ENCODE assay signal across 14 cellular contexts in genomic region chr5:95778713-95779426, GRCh38. TPM values are rescaled to one million over a fixed set of nuclear protein-coding genes. Genes with fewer than 3 reads are reported as not detected.
DNase-seq lines count a peak whose midpoint lies in the region; ATAC-seq, FAIRE-seq and TF ChIP-seq lines count a peak whose summit lies in the region.
"Had no signal": no experiment of that assay in that cellular context is flagged by ENCODE, and none has a peak within 500 bp of the region (broad histone marks: within the 10 kb centered on the region; RNA-seq: fewer than 3 reads in every experiment).

No MANE protein-coding gene starts in this region.

- H3K9ac ChIP-seq in K562 (ENCODE audit: insufficient read depth in 1 of 2, low read depth in 2 of 2, low read length in 2 of 2), result peak overlapping the region in 1 of 2 experiments; percentile 38; a peak in 1 of 4 replicates
- H3K9ac ChIP-seq in HepG2 (ENCODE audit: insufficient read depth, low read depth, low read length), result no peak overlapping the region

- H3K4me1 Mint-ChIP-seq in activated CD8-positive, alpha-beta T cell treated with anti-CD3 and anti-CD28 coated beads, Interleukin-2, amount 10 ng/mL, durations not matched to agents 7 days and 5 days (ENCODE audit: low read depth), result peaks cover 31% of the 10 kb centered on the region
- H3K4me1 Mint-ChIP-seq in activated CD8-positive, alpha-beta T cell treated with anti-CD3 and anti-CD28 coated beads for 36 hours (ENCODE audit: low read depth), result peaks cover 3% of the 10 kb centered on the region

- in situ Hi-C loops in K562 (cut with MboI) (loop anchor here (5.0 kb wide), 1 partner anchor 68 kb away; no protein-coding TSS in a partner anchor), HepG2 (cut with HindIII; ENCODE audit: extremely low pct_ligation_motif_present, low pct_unique_long_range_greater_than_20kb) (loop anchor here (5.0 kb wide), 1 partner anchor 68 kb away; no protein-coding TSS in a partner anchor)

- H3K4me3 Mint-ChIP-seq in activated CD8-positive, alpha-beta T cell treated with anti-CD3 and anti-CD28 coated beads, Interleukin-2, amount 10 ng/mL, durations not matched to agents 7 days and 5 days, result no peak overlapping the region
- no peak overlapping the region for H3K4me3 Mint-ChIP-seq in activated CD8-positive, alpha-beta T cell treated with anti-CD3 and anti-CD28 coated beads for 36 hours

- no peaks in the 10 kb centered on the region for H3K9me3 Mint-ChIP-seq in activated CD8-positive, alpha-beta T cell treated with anti-CD3 and anti-CD28 coated beads, Interleukin-2, amount 10 ng/mL, durations not matched to agents 7 days and 5 days (ENCODE audit: insufficient read depth)
- no peaks in the 10 kb centered on the region for H3K9me3 Mint-ChIP-seq in activated CD8-positive, alpha-beta T cell treated with anti-CD3 and anti-CD28 coated beads for 36 hours

- POLR2A ChIA-PET in activated CD8-positive, alpha-beta T cell treated with anti-CD3 and anti-CD28 coated beads, Interleukin-2, amount 10 ng/mL, durations not matched to agents 7 days and 5 days (lab: Charles Lee), result no interaction called here
- POLR2A ChIA-PET in activated CD8-positive, alpha-beta T cell treated with anti-CD3 and anti-CD28 coated beads for 36 hours (lab: Charles Lee), result interaction anchor here (1.1 kb wide), 1 partner anchor 64 kb away, joined by 3 read pairs; no protein-coding TSS in a partner anchor
- POLR2A ChIA-PET in K562 (lab: Yijun Ruan, JAX), result interaction anchor here (0.7 to 2.3 kb wide), 3 partner anchors 8 to 48 kb away, joined by 3 to 7 read pairs (median 4); partner anchors contain the start of gene RHOBTB3
- POLR2A ChIA-PET in HepG2 (lab: Yijun Ruan, JAX), result no interaction called here

- CTCF ChIA-PET in activated CD8-positive, alpha-beta T cell treated with anti-CD3 and anti-CD28 coated beads, Interleukin-2, amount 10 ng/mL, durations not matched to agents 7 days and 5 days (lab: Charles Lee), result interaction anchor here (0.7 to 13.1 kb wide), 10 partner anchors 9 to 135 kb away, joined by 3 to 536 read pairs (median 10); partner anchors contain the start of genes GLRX and RFESD
- CTCF ChIA-PET in activated CD8-positive, alpha-beta T cell treated with anti-CD3 and anti-CD28 coated beads for 36 hours (lab: Charles Lee), result interaction anchor here (0.8 to 15.6 kb wide), 3 partner anchors 18 to 115 kb away, joined by 3 to 628 read pairs (median 22); no protein-coding TSS in a partner anchor
- CTCF ChIA-PET in K562 (lab: Yijun Ruan, JAX; ENCODE audit: low intra/inter-chr PET ratio) (interaction anchor here (4.3 kb wide), 1 partner anchor 68 kb away, joined by 63 read pairs; no protein-coding TSS in a partner anchor), HepG2 (lab: Yijun Ruan, JAX; ENCODE audit: low intra/inter-chr PET ratio, low total read pairs) (no interaction called here)

- intact Hi-C loops in activated CD8-positive, alpha-beta T cell treated with anti-CD3 and anti-CD28 coated beads for 36 hours (cut with micrococcal nuclease), result no loop called here
- intact Hi-C loops in K562 (cut with micrococcal nuclease), result no loop called here
- intact Hi-C loops in HepG2 (cut with micrococcal nuclease; ENCODE audit: unreplicated experiment), result no loop called here

- H3K4me2 ChIP-seq in K562 (ENCODE audit: insufficient read depth, low read length) (no peak overlapping the region), HepG2 (ENCODE audit: low read depth, low read length) (no peak overlapping the region)

- TF ChIP-seq POLR2A in K562 (conservative IDR thresholded peaks at IDR 0.05), result no peak
- no peak for TF ChIP-seq POLR2A in HepG2 (IDR thresholded peaks at IDR 0.05; ENCODE audit: insufficient read depth in 1 of 2, low read depth in 2 of 2, low read length in 2 of 2)

- H3K27ac ChIP-seq in K562 (ENCODE audit: extremely low read depth, low read depth, low read length) (no peak overlapping the region), muscle layer of duodenum (ENCODE audit: low read length) (peak overlapping the region; percentile 27), thoracic aorta (peak overlapping the region; percentile 49 to 55), HepG2 (ENCODE audit: extremely low read length, insufficient read depth, low read length) (no peak overlapping the region)

- H3K27me3 ChIP-seq in K562 (ENCODE audit: control insufficient read depth in 2 of 2, insufficient read depth in 2 of 2, low read length in 2 of 2) (no peaks in the 10 kb centered on the region), muscle layer of duodenum (ENCODE audit: low read depth, low read length) (no peaks in the 10 kb centered on the region), thoracic aorta (replicated peaks; ENCODE audit: insufficient read depth) (no peaks in the 10 kb centered on the region), HepG2 (ENCODE audit: control insufficient read depth in 1 of 2, insufficient read depth in 2 of 2, low read length in 2 of 2) (no peaks in the 10 kb centered on the region)
- H3K27me3 ChIP-seq: tibial nerve had no signal

- H3K36me3 ChIP-seq in K562 (ENCODE audit: control insufficient read depth, insufficient read depth, low read length) (peaks cover 83% of the 10 kb centered on the region), muscle layer of duodenum (ENCODE audit: control insufficient read depth in 1 of 2, insufficient read depth in 2 of 2, low read length in 2 of 2) (no peaks in the 10 kb centered on the region), thoracic aorta (no peaks in the 10 kb centered on the region), HepG2 (replicated peaks in 1 of 2; ENCODE audit: control insufficient read depth in 1 of 2, insufficient read depth in 2 of 2, low read length in 2 of 2) (peaks cover 1 to 6% of the 10 kb centered on the region in 2 experiments; a peak in 2 of 5 replicates)

- no peak for TF ChIP-seq RAD21 in K562 (CRISPR knock-in tag; conservative IDR thresholded peaks at IDR 0.05 in 1 of 2, IDR thresholded peaks at IDR 0.05 in 1 of 2)
- no peak for TF ChIP-seq RAD21 in HepG2 (CRISPR knock-in tag; IDR thresholded peaks at IDR 0.05)

- H4K20me1 ChIP-seq in K562 (replicated peaks; ENCODE audit: control insufficient read depth, insufficient read depth, low read length) (no peaks in the 10 kb centered on the region), HepG2 (ENCODE audit: insufficient read depth, low read length) (no peaks in the 10 kb centered on the region)

- H3K79me2 ChIP-seq in K562 (ENCODE audit: control insufficient read depth, insufficient read depth, low read length) (peaks cover 6% of the 10 kb centered on the region; the same call in 1 of the 3 replicates), HepG2 (ENCODE audit: insufficient read depth, low read length) (no peaks in the 10 kb centered on the region)

- H3K4me1 ChIP-seq in K562 (replicated peaks in 1 of 2; ENCODE audit: control insufficient read depth in 2 of 2, insufficient read depth in 2 of 2, low read length in 2 of 2), result no peaks in the 10 kb centered on the region; a peak in 2 of 5 replicates
- peaks cover 0 to 19% of the 10 kb centered on the region in 2 donors for H3K4me1 ChIP-seq in muscle layer of duodenum (ENCODE audit: control insufficient read depth in 1 of 2, insufficient read depth in 2 of 2, low read length in 2 of 2)
- H3K4me1 ChIP-seq in thoracic aorta (ENCODE audit: control insufficient read depth in 1 of 2, low read depth in 2 of 2), result peaks cover 6 to 25% of the 10 kb centered on the region in 2 donors
- peaks cover 7% of the 10 kb centered on the region for H3K4me1 ChIP-seq in HepG2 (ENCODE audit: insufficient read depth, low read length)

- no peaks in the 10 kb centered on the region for H3K36me3 Mint-ChIP-seq in activated CD8-positive, alpha-beta T cell treated with anti-CD3 and anti-CD28 coated beads, Interleukin-2, amount 10 ng/mL, durations not matched to agents 7 days and 5 days (ENCODE audit: low read depth)
- no peaks in the 10 kb centered on the region for H3K36me3 Mint-ChIP-seq in activated CD8-positive, alpha-beta T cell treated with anti-CD3 and anti-CD28 coated beads for 36 hours (ENCODE audit: low read depth)

- no peak overlapping the region for H2AFZ ChIP-seq in K562 (ENCODE audit: low read depth, low read length)
- no peak overlapping the region for H2AFZ ChIP-seq in HepG2 (ENCODE audit: low read length)

- 82% methylated on average over 7 of the region's 7 CpGs for WGBS in K562 (ENCODE audit: insufficient coverage, low coverage, missing lambda C conversion rate)
- WGBS in HepG2 (ENCODE audit: low lambda C conversion rate), result 93% methylated on average over 7 of the region's 7 CpGs

- no peak for TF ChIP-seq CTCF in activated CD8-positive, alpha-beta T cell treated with anti-CD3 and anti-CD28 coated beads for 36 hours (IDR thresholded peaks at IDR 0.05)
- no peak for TF ChIP-seq CTCF in K562 (IDR thresholded peaks at IDR 0.05 in 2 of 3, conservative IDR thresholded peaks at IDR 0.05 in 1 of 3; ENCODE audit: insufficient read depth in 2 of 3, low read depth in 1 of 3, low read length in 3 of 3)
- TF ChIP-seq CTCF in thoracic aorta (IDR thresholded peaks at IDR 0.05), result no peak
- TF ChIP-seq CTCF in HepG2 (CRISPR knock-in tag; IDR thresholded peaks at IDR 0.05), result no peak

- no peak overlapping the region for H3K4me3 ChIP-seq in K562
- no peak overlapping the region for H3K4me3 ChIP-seq in muscle layer of duodenum (ENCODE audit: low read depth in 1 of 2, low read length in 2 of 2)
- no peak overlapping the region for H3K4me3 ChIP-seq in thoracic aorta
- H3K4me3 ChIP-seq in HepG2 (replicated peaks in 1 of 3; ENCODE audit: insufficient read depth in 1 of 3, low read depth in 2 of 3, low read length in 3 of 3), result no peak overlapping the region
- H3K4me3 ChIP-seq: tibial nerve had no signal

- H3K9me3 ChIP-seq in K562 (replicated peaks; ENCODE audit: control insufficient read depth, insufficient read depth, low read depth, low read length), result no peaks in the 10 kb centered on the region
- H3K9me3 ChIP-seq in muscle layer of duodenum (ENCODE audit: control insufficient read depth in 1 of 2, low read length in 2 of 2), result no peaks in the 10 kb centered on the region
- no peaks in the 10 kb centered on the region for H3K9me3 ChIP-seq in thoracic aorta
- H3K9me3 ChIP-seq in HepG2 (ENCODE audit: low read length), result no peaks in the 10 kb centered on the region
- H3K9me3 ChIP-seq: tibial nerve had no signal

- H3K9me1 ChIP-seq in K562 (ENCODE audit: control insufficient read depth, insufficient read depth, low read length), result no peaks in the 10 kb centered on the region

- peak; percentile 42 for ATAC-seq in activated CD8-positive, alpha-beta T cell treated with anti-CD3 and anti-CD28 coated beads, Interleukin-2, amount 10 ng/mL, durations not matched to agents 7 days and 5 days
- no peak for ATAC-seq in activated CD8-positive, alpha-beta T cell treated with anti-CD3 and anti-CD28 coated beads for 36 hours
- ATAC-seq in K562 (no peak), thoracic aorta (ENCODE audit: insufficient number of reproducible peaks, low FRiP score, low read depth) (no peak), HepG2 (no peak), GM21526 (IDR thresholded peaks at IDR 0.05; ENCODE audit: low FRiP score, unreplicated experiment) (no peak), GM19023 (IDR thresholded peaks at IDR 0.05; ENCODE audit: unreplicated experiment) (no peak)

- peak overlapping the region; percentile 59 for H3K27ac Mint-ChIP-seq in activated CD8-positive, alpha-beta T cell treated with anti-CD3 and anti-CD28 coated beads, Interleukin-2, amount 10 ng/mL, durations not matched to agents 7 days and 5 days
- H3K27ac Mint-ChIP-seq in activated CD8-positive, alpha-beta T cell treated with anti-CD3 and anti-CD28 coated beads for 36 hours, result no peak overlapping the region

- no peak for FAIRE-seq in K562 (lab: Jason Lieb, UNC)
- no peak for FAIRE-seq in HepG2 (lab: Jason Lieb, UNC)
- FAIRE-seq: islet of Langerhans had no signal

- no peaks in the 10 kb centered on the region for H3K27me3 Mint-ChIP-seq in activated CD8-positive, alpha-beta T cell treated with anti-CD3 and anti-CD28 coated beads, Interleukin-2, amount 10 ng/mL, durations not matched to agents 7 days and 5 days (ENCODE audit: low read depth)
- peaks cover 2% of the 10 kb centered on the region for H3K27me3 Mint-ChIP-seq in activated CD8-positive, alpha-beta T cell treated with anti-CD3 and anti-CD28 coated beads for 36 hours

- no TSS peak for BruUV-seq in K562 (replicated peaks; lab: Mats Ljungman, UMichigan)
- no TSS peak for BruUV-seq in HepG2 (replicated peaks; lab: Mats Ljungman, UMichigan)

- DNase-seq in activated CD8-positive, alpha-beta T cell treated with anti-CD3 and anti-CD28 coated beads, Interleukin-2, amount 10 ng/mL, durations not matched to agents 7 days and 5 days, result no peak
- no peak for DNase-seq in activated CD8-positive, alpha-beta T cell treated with anti-CD3 and anti-CD28 coated beads for 36 hours
- DNase-seq in K562 (ENCODE audit: extremely low read depth in 1 of 4, low spot score in 3 of 4) (no peak), thoracic aorta (ENCODE audit: low spot score) (no peak), HepG2 (ENCODE audit: low spot score) (no peak)
- DNase-seq: ACHN, KG1, NCI-H2029, NCI-H748 treated with DMSO at 0.1 percent for 48 hours had no signal

- TF ChIP-seq EP300 in K562 (IDR thresholded peaks at IDR 0.05; ENCODE audit: low read length) (no peak), HepG2 (IDR thresholded peaks at IDR 0.05; ENCODE audit: low read depth in 2 of 2, low read length in 2 of 2) (no peak), HepG2 (CRISPR knock-in tag; IDR thresholded peaks at IDR 0.05; ENCODE audit: borderline replicate concordance) (no peak)

RNA-seq across cellular contexts. Expression of gene GLRX, which starts 43.7 kb away (rescaled TPM):
- total RNA-seq in activated CD8-positive, alpha-beta T cell treated with anti-CD3 and anti-CD28 coated beads, Interleukin-2, amount 10 ng/mL, durations not matched to agents 7 days and 5 days, result 10 to 100 TPM; 65.4 to 67.4 TPM
- total RNA-seq in activated CD8-positive, alpha-beta T cell treated with anti-CD3 and anti-CD28 coated beads for 36 hours, result 10 to 100 TPM; 28.4 to 32.6 TPM
- total RNA-seq in K562 (2011; cell fraction: chromatin; rRNA removed; ENCODE audit: low replicate concordance), result 4.8 and 5.3 TPM in 2 replicates
- total RNA-seq in K562 (2011; cell fraction: nucleolus; rRNA removed), result 5.4 and 6.7 TPM in 2 replicates
- 4.9 and 5.2 TPM in 2 replicates for total RNA-seq in K562 (2011; cell fraction: nucleoplasm; rRNA removed)
- 3.3 and 3.6 TPM in 2 replicates for total RNA-seq in K562 (2014; rRNA removed)
- 2.0 and 2.3 TPM in 2 replicates for total RNA-seq in K562 (2014; rRNA removed; fragmentation: Illumina TruSeq; extraction: Trizol)
- total RNA-seq in K562 (2015; rRNA removed; fragmentation: Illumina TruSeq; extraction: Trizol), result 3.1 and 3.6 TPM in 2 replicates
- total RNA-seq in K562 (2021), result 2.9 and 4.4 TPM in 2 replicates
- polyA plus RNA-seq in K562 (2011; rRNA removed), result 6.2 and 7.3 TPM in 2 replicates
- 2.5 and 4.4 TPM in 2 replicates for polyA plus RNA-seq in K562 (2011; cell fraction: cytosol; rRNA removed)
- polyA plus RNA-seq in K562 (2011; cell fraction: nucleus; rRNA removed), result 2.8 and 5.8 TPM in 2 replicates
- 13.4 and 13.6 TPM in 2 replicates for polyA plus RNA-seq in K562 (2012)
- 4.6 and 6.4 TPM in 2 replicates for polyA plus RNA-seq in K562 (2014; fragmentation: Illumina TruSeq; extraction: Trizol)
- polyA plus RNA-seq in K562 (2014; fragmentation: Nextera tagmentation; extraction: Ambion mirVana), result 10 to 100 TPM; 10.5 to 11.2 TPM
- polyA plus RNA-seq in K562 (2014; rRNA removed), result 4.9 and 11.1 TPM in 2 replicates
- polyA minus RNA-seq in K562 (2011; rRNA and poly(A)+ RNA removed), result 3.1 and 6.2 TPM in 2 replicates
- 0.82 and 2.5 TPM in 2 replicates for polyA minus RNA-seq in K562 (2011; cell fraction: cytosol; rRNA and poly(A)+ RNA removed)
- polyA minus RNA-seq in K562 (2011; cell fraction: nucleus; rRNA and poly(A)+ RNA removed), result 1.9 and 2.6 TPM in 2 replicates
- total RNA-seq in thoracic aorta, result 100 to 1,000 TPM in 1 of 2 donors, 10 to 100 TPM in 1; 29.2 to 148 TPM
- 63.8 and 71.9 TPM in 2 replicates for total RNA-seq in HepG2 (2016; rRNA removed; fragmentation: Illumina TruSeq; extraction: Trizol)
- total RNA-seq in HepG2 (2016; cell fraction: cytosol; rRNA removed; fragmentation: Illumina TruSeq; extraction: Trizol; ENCODE audit: low read depth), result 27.6 and 30.6 TPM in 2 replicates
- total RNA-seq in HepG2 (2016; cell fraction: insoluble cytoplasmic fraction; rRNA removed; fragmentation: Illumina TruSeq; extraction: Trizol), result 64.8 and 79.1 TPM in 2 replicates
- 27.3 and 28.0 TPM in 2 replicates for total RNA-seq in HepG2 (2016; cell fraction: membrane; rRNA removed; fragmentation: Illumina TruSeq; extraction: Trizol)
- total RNA-seq in HepG2 (2016; cell fraction: nucleus; rRNA removed; fragmentation: Illumina TruSeq; extraction: Trizol), result 27.2 and 28.1 TPM in 2 replicates
- polyA plus RNA-seq in HepG2 (2011; rRNA removed), result 499 and 615 TPM in 2 replicates
- polyA plus RNA-seq in HepG2 (2011; cell fraction: cytosol; rRNA removed), result 393 and 503 TPM in 2 replicates
- polyA plus RNA-seq in HepG2 (2011; cell fraction: nucleus; rRNA removed), result 87.8 and 90.3 TPM in 2 replicates
- 244 and 269 TPM in 2 replicates for polyA plus RNA-seq in HepG2 (2012)
- 25.5 and 30.2 TPM in 2 replicates for polyA plus RNA-seq in HepG2 (2016; cell fraction: cytosol; fragmentation: Illumina TruSeq; extraction: Trizol; ENCODE audit: low read depth)
- polyA plus RNA-seq in HepG2 (2016; cell fraction: insoluble cytoplasmic fraction; fragmentation: Illumina TruSeq; extraction: Trizol; ENCODE audit: low read depth), result 107 and 117 TPM in 2 replicates
- 23.9 and 28.1 TPM in 2 replicates for polyA plus RNA-seq in HepG2 (2016; cell fraction: membrane; fragmentation: Illumina TruSeq; extraction: Trizol; ENCODE audit: low read depth)
- 59.6 and 62.5 TPM in 2 replicates for polyA plus RNA-seq in HepG2 (2016; cell fraction: nucleus; fragmentation: Illumina TruSeq; extraction: Trizol; ENCODE audit: insufficient read depth, low read depth)
- 44.3 and 186 TPM in 2 replicates for polyA minus RNA-seq in HepG2 (2011; rRNA and poly(A)+ RNA removed; ENCODE audit: low replicate concordance)
- 49.7 and 65.5 TPM in 2 replicates for polyA minus RNA-seq in HepG2 (2011; cell fraction: cytosol; rRNA and poly(A)+ RNA removed)
- 62.3 and 93.9 TPM in 2 replicates for polyA minus RNA-seq in HepG2 (2011; cell fraction: nucleus; rRNA and poly(A)+ RNA removed)

RNA-seq across cellular contexts. Expression of gene RHOBTB3, which starts 47.7 kb away (rescaled TPM):
- total RNA-seq in activated CD8-positive, alpha-beta T cell treated with anti-CD3 and anti-CD28 coated beads, Interleukin-2, amount 10 ng/mL, durations not matched to agents 7 days and 5 days, result under 1 TPM; 0.21 to 0.32 TPM
- total RNA-seq in activated CD8-positive, alpha-beta T cell treated with anti-CD3 and anti-CD28 coated beads for 36 hours, result 1 to 10 TPM in 1 of 2 experiments, under 1 TPM in 1; 0.50 to 1.1 TPM
- total RNA-seq in K562 (2011; cell fraction: chromatin; rRNA removed; ENCODE audit: low replicate concordance), result 221 and 302 TPM in 2 replicates
- total RNA-seq in K562 (2011; cell fraction: nucleolus; rRNA removed), result 117 and 137 TPM in 2 replicates
- total RNA-seq in K562 (2011; cell fraction: nucleoplasm; rRNA removed), result 147 and 234 TPM in 2 replicates
- 107 and 112 TPM in 2 replicates for total RNA-seq in K562 (2014; rRNA removed)
- 142 and 164 TPM in 2 replicates for total RNA-seq in K562 (2014; rRNA removed; fragmentation: Illumina TruSeq; extraction: Trizol)
- 133 and 143 TPM in 2 replicates for total RNA-seq in K562 (2015; rRNA removed; fragmentation: Illumina TruSeq; extraction: Trizol)
- 124 and 142 TPM in 2 replicates for total RNA-seq in K562 (2021)
- 128 and 166 TPM in 2 replicates for polyA plus RNA-seq in K562 (2011; rRNA removed)
- polyA plus RNA-seq in K562 (2011; cell fraction: cytosol; rRNA removed), result 180 and 257 TPM in 2 replicates
- polyA plus RNA-seq in K562 (2011; cell fraction: nucleus; rRNA removed), result 207 and 234 TPM in 2 replicates
- 73.9 and 97.8 TPM in 2 replicates for polyA plus RNA-seq in K562 (2012)
- 111 and 115 TPM in 2 replicates for polyA plus RNA-seq in K562 (2014; fragmentation: Illumina TruSeq; extraction: Trizol)
- polyA plus RNA-seq in K562 (2014; fragmentation: Nextera tagmentation; extraction: Ambion mirVana), result 10 to 100 TPM; 39.7 to 53.0 TPM
- 78.4 and 81.2 TPM in 2 replicates for polyA plus RNA-seq in K562 (2014; rRNA removed)
- 373 and 438 TPM in 2 replicates for polyA minus RNA-seq in K562 (2011; rRNA and poly(A)+ RNA removed)
- 200 and 263 TPM in 2 replicates for polyA minus RNA-seq in K562 (2011; cell fraction: cytosol; rRNA and poly(A)+ RNA removed)
- 246 and 302 TPM in 2 replicates for polyA minus RNA-seq in K562 (2011; cell fraction: nucleus; rRNA and poly(A)+ RNA removed)
- 10 to 100 TPM; 34.1 to 71.2 TPM for total RNA-seq in thoracic aorta
- total RNA-seq in HepG2 (2016; rRNA removed; fragmentation: Illumina TruSeq; extraction: Trizol), result 35.4 and 39.6 TPM in 2 replicates
- 65.4 and 73.3 TPM in 2 replicates for total RNA-seq in HepG2 (2016; cell fraction: cytosol; rRNA removed; fragmentation: Illumina TruSeq; extraction: Trizol; ENCODE audit: low read depth)
- total RNA-seq in HepG2 (2016; cell fraction: insoluble cytoplasmic fraction; rRNA removed; fragmentation: Illumina TruSeq; extraction: Trizol), result 34.8 and 35.7 TPM in 2 replicates
- 29.2 and 34.2 TPM in 2 replicates for total RNA-seq in HepG2 (2016; cell fraction: membrane; rRNA removed; fragmentation: Illumina TruSeq; extraction: Trizol)
- 34.5 and 45.0 TPM in 2 replicates for total RNA-seq in HepG2 (2016; cell fraction: nucleus; rRNA removed; fragmentation: Illumina TruSeq; extraction: Trizol)
- polyA plus RNA-seq in HepG2 (2011; rRNA removed), result 27.8 and 31.6 TPM in 2 replicates
- 33.5 and 37.5 TPM in 2 replicates for polyA plus RNA-seq in HepG2 (2011; cell fraction: cytosol; rRNA removed)
- polyA plus RNA-seq in HepG2 (2011; cell fraction: nucleus; rRNA removed), result 28.1 and 35.6 TPM in 2 replicates
- 16.2 and 20.3 TPM in 2 replicates for polyA plus RNA-seq in HepG2 (2012)
- polyA plus RNA-seq in HepG2 (2016; cell fraction: cytosol; fragmentation: Illumina TruSeq; extraction: Trizol; ENCODE audit: low read depth), result 4.4 and 6.7 TPM in 2 replicates
- 31.3 and 33.4 TPM in 2 replicates for polyA plus RNA-seq in HepG2 (2016; cell fraction: insoluble cytoplasmic fraction; fragmentation: Illumina TruSeq; extraction: Trizol; ENCODE audit: low read depth)
- 11.0 and 11.2 TPM in 2 replicates for polyA plus RNA-seq in HepG2 (2016; cell fraction: membrane; fragmentation: Illumina TruSeq; extraction: Trizol; ENCODE audit: low read depth)
- polyA plus RNA-seq in HepG2 (2016; cell fraction: nucleus; fragmentation: Illumina TruSeq; extraction: Trizol; ENCODE audit: insufficient read depth, low read depth), result 31.1 and 35.1 TPM in 2 replicates
- 153 and 617 TPM in 2 replicates for polyA minus RNA-seq in HepG2 (2011; rRNA and poly(A)+ RNA removed; ENCODE audit: low replicate concordance)
- polyA minus RNA-seq in HepG2 (2011; cell fraction: cytosol; rRNA and poly(A)+ RNA removed), result 64.8 and 73.2 TPM in 2 replicates
- polyA minus RNA-seq in HepG2 (2011; cell fraction: nucleus; rRNA and poly(A)+ RNA removed), result 85.0 and 93.4 TPM in 2 replicates

Comparison
In these comparisons a context has a peak if more than half of its experiments do, and no peak if none do; other contexts are left out.
1. POLR2A ChIA-PET loops: an anchor here in activated CD8-positive, alpha-beta T cell treated with anti-CD3 and anti-CD28 coated beads for 36 hours (1.1 kb wide) and K562 (0.7 to 2.3 kb wide); none called in activated CD8-positive, alpha-beta T cell treated with anti-CD3 and anti-CD28 coated beads, Interleukin-2, amount 10 ng/mL, durations not matched to agents 7 days and 5 days and HepG2.
2. H3K27ac ChIP-seq: peak in muscle layer of duodenum (single experiment) and thoracic aorta (2 of 2); none in K562 (single experiment) and HepG2 (single experiment).
3. RNA of gene RHOBTB3, which starts 47.7 kb away (total RNA-seq): 107 to 302 TPM in K562, 34.1 to 71.2 TPM in thoracic aorta and 29.2 to 73.3 TPM in HepG2; 0.50 to 1.1 TPM in activated CD8-positive, alpha-beta T cell treated with anti-CD3 and anti-CD28 coated beads for 36 hours and 0.21 to 0.32 TPM in activated CD8-positive, alpha-beta T cell treated with anti-CD3 and anti-CD28 coated beads, Interleukin-2, amount 10 ng/mL, durations not matched to agents 7 days and 5 days; every median in the first group is over 10 times any median in the second.